In genomic region chr5:43000914-43001313, GRCh38 we compare ENCODE assay signal across 1 cellular context.
TF ChIP-seq lines count a peak whose summit lies in the region.

No MANE protein-coding gene starts in this region.

TF ChIP-seq in A549, 52 proteins besides CTCF, POLR2A, EP300 and RAD21:
- TF ChIP-seq PBX3 (IDR thresholded peaks at IDR 0.05) (no peak), RARB (CRISPR knock-in tag; IDR thresholded peaks at IDR 0.05) (no peak)
TF ChIP-seq in A549: peak in this region for 0.
